Comparison of ENCODE assay signal across 8 cellular contexts in the genomic region with DNA sequence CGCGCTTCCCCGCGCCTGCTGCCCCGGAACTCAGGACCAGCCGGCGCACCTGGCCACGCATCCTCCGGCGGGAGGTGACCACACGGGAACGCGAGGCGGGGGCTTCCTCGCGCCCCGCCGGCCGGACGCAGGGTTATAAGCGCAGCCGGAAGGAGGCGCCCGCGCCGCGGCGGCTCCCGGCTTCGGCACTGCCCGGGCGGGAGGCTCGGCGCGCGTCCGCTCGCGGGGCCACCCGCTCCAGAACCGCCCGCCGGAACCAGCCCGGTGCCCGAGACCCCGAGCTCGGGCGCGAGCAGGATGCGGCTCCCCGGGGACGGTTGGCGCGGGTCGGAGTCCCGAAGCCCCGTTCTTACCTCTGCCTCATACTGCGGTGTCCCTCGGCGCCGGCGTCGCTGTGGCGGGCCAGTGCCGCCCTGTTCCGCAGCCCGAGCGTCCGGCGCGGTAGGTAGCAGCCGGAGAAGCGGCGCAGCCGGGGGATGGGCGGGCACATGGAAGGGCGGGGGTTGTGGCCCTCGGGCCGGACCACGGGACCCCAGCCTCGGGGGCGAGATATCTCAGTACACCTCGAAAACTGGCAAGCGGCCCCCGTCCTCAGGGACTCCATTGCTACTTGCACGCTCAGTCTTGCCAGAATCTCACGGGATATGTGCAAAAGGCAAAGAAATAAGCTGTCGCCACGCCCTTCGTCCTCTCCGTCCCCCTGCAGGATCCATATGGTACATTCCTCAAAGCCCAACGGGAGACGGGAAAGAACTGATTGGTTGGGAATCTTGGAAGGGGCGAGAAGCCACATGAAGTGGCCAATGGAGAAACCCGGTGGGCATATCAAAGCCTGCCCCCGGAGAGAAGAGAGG.
DNase-seq lines count a peak whose midpoint lies in the region; ATAC-seq lines count a peak whose summit lies in the region.

No MANE protein-coding gene starts in this region.

- H3K36me3 Mint-ChIP-seq in dendritic cell treated with granulocyte-macrophage colony-stimulating factor and Interleukin-4, amounts not matched to agents 40 ng/mL and 50 ng/mL, for 4 days (ENCODE audit: low read depth) = no peaks in the 10 kb centered on the region

- H3K27me3 ChIP-seq in layer of hippocampus (ENCODE audit: control insufficient read depth, insufficient read depth, low read length) = no peaks in the 10 kb centered on the region

- DNase-seq in DMS53 (lab: John Stamatoyannopoulos, UW) = peak; percentile 97
- DNase-seq in HK-2 (ENCODE audit: unreplicated experiment) = peak; percentile 85
- peak; percentile 98 for DNase-seq in NCI-H748 (lab: John Stamatoyannopoulos, UW; ENCODE audit: unreplicated experiment)
- DNase-seq in activated CD4-positive, alpha-beta T cell treated with anti-CD3 and anti-CD28 coated beads, Interleukin-2, amount 50 U/mL, for 24 hours (ENCODE audit: low read depth in 1 of 2, low spot score in 1 of 2) = peak; percentile 65 to 70
- DNase-seq in stimulated activated CD4-positive, alpha-beta T cell treated with anti-CD3 and anti-CD28 coated beads, Interleukin-15, amount 100 ng/mL, for 24 hours = peak; percentile 87

- peak overlapping the region; percentile 80 for H3K4me3 Mint-ChIP-seq in dendritic cell treated with granulocyte-macrophage colony-stimulating factor and Interleukin-4, amounts not matched to agents 40 ng/mL and 50 ng/mL, for 4 days

- peaks cover 18% of the 10 kb centered on the region for H3K4me1 Mint-ChIP-seq in dendritic cell treated with granulocyte-macrophage colony-stimulating factor and Interleukin-4, amounts not matched to agents 40 ng/mL and 50 ng/mL, for 4 days (ENCODE audit: low read depth)

- no peaks in the 10 kb centered on the region for H3K9me3 Mint-ChIP-seq in dendritic cell treated with granulocyte-macrophage colony-stimulating factor and Interleukin-4, amounts not matched to agents 40 ng/mL and 50 ng/mL, for 4 days

- peak overlapping the region; percentile 99 for H3K27ac ChIP-seq in layer of hippocampus (ENCODE audit: low read depth, low read length)

- ATAC-seq in GM19452 (IDR thresholded peaks at IDR 0.05; ENCODE audit: unreplicated experiment) = no peak

- H3K27me3 Mint-ChIP-seq in dendritic cell treated with granulocyte-macrophage colony-stimulating factor and Interleukin-4, amounts not matched to agents 40 ng/mL and 50 ng/mL, for 4 days = peaks cover 48% of the 10 kb centered on the region

- intact Hi-C loops in dendritic cell treated with granulocyte-macrophage colony-stimulating factor and Interleukin-4, amounts not matched to agents 40 ng/mL and 50 ng/mL, for 4 days (cut with micrococcal nuclease) = loop anchor here (5.0 kb wide), 1 partner anchor 76 kb away; a partner anchor contains a TSS

- peak overlapping the region; percentile 86 for H3K27ac Mint-ChIP-seq in dendritic cell treated with granulocyte-macrophage colony-stimulating factor and Interleukin-4, amounts not matched to agents 40 ng/mL and 50 ng/mL, for 4 days
